In genomic region chr6:67653561-67653960, GRCh38 we compare ENCODE assay signal across 7 cellular contexts.
"Had no signal": no experiment of that assay in that cellular context is flagged by ENCODE, and none has a peak within 500 bp of the region (broad histone marks: within the 10 kb centered on the region; RNA-seq: fewer than 3 reads in every experiment).

No MANE protein-coding gene starts in this region.

- H3K4me2 ChIP-seq: KMS-11 had no signal

- FAIRE-seq: HepG2, HTR-8/SVneo had no signal

- H3K27ac ChIP-seq: HL-60, KMS-11 had no signal

- H3K9ac ChIP-seq: KMS-11 had no signal

- ATAC-seq: HepG2 had no signal

- DNase-seq: IMR-90, KBM-7, KG1 had no signal
